8 cellular contexts compared by ENCODE assay signal in genomic region chr19:58182577-58182988, GRCh38. TPM values are rescaled to one million over a fixed set of nuclear protein-coding genes. Genes with fewer than 3 reads are reported as not detected.
A peak's percentile ranks its signal among the peaks of the same experiment; 100 is the strongest.
DNase-seq lines count a peak whose midpoint lies in the region; ATAC-seq and TF ChIP-seq lines count a peak whose summit lies in the region.

No MANE protein-coding gene starts in this region.

- no peaks in the 10 kb centered on the region for H3F3A ChIP-seq in OCI-LY1 (ENCODE audit: insufficient read depth, low read length)

- no peak overlapping the region for H2AFZ ChIP-seq in OCI-LY1 (ENCODE audit: low read length)

- H3K4me3 ChIP-seq in OCI-LY1 (ENCODE audit: low read depth, low read length, poor library complexity, severe bottlenecking) (peak overlapping the region; percentile 88), astrocyte of the cerebellum (ENCODE audit: low read depth, low read length) (peak overlapping the region; percentile 82), lower lobe of right lung (peak overlapping the region; percentile 90)

- peak overlapping the region; percentile 31; the same call in 1 of the 2 replicates for H3K9ac ChIP-seq in OCI-LY1 (ENCODE audit: low read length)

- in situ Hi-C loops in astrocyte of the cerebellum (cut with HindIII; ENCODE audit: low sequenced_read_pairs), result no loop called here

- H3K27ac ChIP-seq in OCI-LY1 (ENCODE audit: low read depth, low read length, poor library complexity, severe bottlenecking) (peak overlapping the region; percentile 93), lower lobe of right lung (peak overlapping the region; percentile 99)

- no peaks in the 10 kb centered on the region for H3K9me2 ChIP-seq in OCI-LY1 (ENCODE audit: low read depth, low read length)

- DNase-seq in NCI-H2171 (lab: John Stamatoyannopoulos, UW), result peak; percentile 81
- DNase-seq in NCI-H2171 treated with DMSO at 0.1 percent for 48 hours (lab: John Stamatoyannopoulos, UW), result no peak
- DNase-seq in astrocyte of the cerebellum (ENCODE audit: low read depth), result no peak
- DNase-seq in lower lobe of right lung, result no peak
- DNase-seq in stimulated activated CD8-positive, alpha-beta memory T cell treated with anti-CD3 and anti-CD28 coated beads, Interleukin-7, amount 100 ng/mL, for 4 hours (ENCODE audit: low read depth in 2 of 2), result peak; percentile 78 to 79

- TF ChIP-seq CTCF in OCI-LY1 (IDR thresholded peaks at IDR 0.05; ENCODE audit: low read length) (no peak), astrocyte of the cerebellum (IDR thresholded peaks at IDR 0.05; ENCODE audit: low read depth, low read length, missing control alignments) (no peak), lower lobe of right lung (IDR thresholded peaks at IDR 0.05) (no peak)

- H3K27me3 ChIP-seq in OCI-LY1 (ENCODE audit: insufficient read depth, low read length) (no peaks in the 10 kb centered on the region), lower lobe of right lung (ENCODE audit: low read depth) (no peaks in the 10 kb centered on the region)

- H3K4me2 ChIP-seq in OCI-LY1 (ENCODE audit: low read length), result peak overlapping the region; percentile 86

- H3K9me3 ChIP-seq in OCI-LY1 (ENCODE audit: low read length) (peaks cover 33% of the 10 kb centered on the region), lower lobe of right lung (peaks cover 93% of the 10 kb centered on the region)

- peaks cover 36% of the 10 kb centered on the region for H3K36me3 ChIP-seq in OCI-LY1 (ENCODE audit: insufficient read depth, low read length)
- peaks cover 22% of the 10 kb centered on the region for H3K36me3 ChIP-seq in lower lobe of right lung

- H3K79me2 ChIP-seq in OCI-LY1 (ENCODE audit: insufficient read depth, low read length), result no peaks in the 10 kb centered on the region

- no peaks in the 10 kb centered on the region for H4K20me1 ChIP-seq in OCI-LY1 (ENCODE audit: insufficient read depth, low read length)

- ATAC-seq in lower lobe of right lung, result no peak
- no peak for ATAC-seq in HG02840 (IDR thresholded peaks at IDR 0.05; ENCODE audit: low FRiP score, unreplicated experiment)
- no peak for ATAC-seq in GM21825 (IDR thresholded peaks at IDR 0.05; ENCODE audit: unreplicated experiment)

- intact Hi-C loops in lower lobe of right lung (cut with DNase I), result no loop called here

- H3K4me1 ChIP-seq in OCI-LY1 (ENCODE audit: insufficient read depth, low read length, severe bottlenecking) (peaks cover 11% of the 10 kb centered on the region), lower lobe of right lung (no peaks in the 10 kb centered on the region)

RNA-seq across cellular contexts. Expression of gene ZNF274, which starts 0.3 kb away (rescaled TPM):
- 27.6 TPM for total RNA-seq in lower lobe of right lung

RNA-seq across cellular contexts. Expression of gene ZNF329, which starts 32.0 kb away (rescaled TPM):
- total RNA-seq in lower lobe of right lung, result 5.8 TPM

RNA-seq across cellular contexts. Expression of gene ZNF544, which starts 46.1 kb away (rescaled TPM):
- 22.6 TPM for total RNA-seq in lower lobe of right lung

Comparison
In these comparisons a context has a peak if more than half of its experiments do, and no peak if none do; other contexts are left out.
1. DNase-seq: peak in NCI-H2171 (single experiment) and stimulated activated CD8-positive, alpha-beta memory T cell treated with anti-CD3 and anti-CD28 coated beads, Interleukin-7, amount 100 ng/mL, for 4 hours (2 of 2); none in NCI-H2171 treated with DMSO at 0.1 percent for 48 hours (single experiment), astrocyte of the cerebellum (single experiment) and lower lobe of right lung (single experiment).
2. Peak in every context shown above with its lines, with median percentiles within 50 percentile points of each other: H3K4me3 ChIP-seq.